ENCODE assay signal across 17 cellular contexts in the genomic region with DNA sequence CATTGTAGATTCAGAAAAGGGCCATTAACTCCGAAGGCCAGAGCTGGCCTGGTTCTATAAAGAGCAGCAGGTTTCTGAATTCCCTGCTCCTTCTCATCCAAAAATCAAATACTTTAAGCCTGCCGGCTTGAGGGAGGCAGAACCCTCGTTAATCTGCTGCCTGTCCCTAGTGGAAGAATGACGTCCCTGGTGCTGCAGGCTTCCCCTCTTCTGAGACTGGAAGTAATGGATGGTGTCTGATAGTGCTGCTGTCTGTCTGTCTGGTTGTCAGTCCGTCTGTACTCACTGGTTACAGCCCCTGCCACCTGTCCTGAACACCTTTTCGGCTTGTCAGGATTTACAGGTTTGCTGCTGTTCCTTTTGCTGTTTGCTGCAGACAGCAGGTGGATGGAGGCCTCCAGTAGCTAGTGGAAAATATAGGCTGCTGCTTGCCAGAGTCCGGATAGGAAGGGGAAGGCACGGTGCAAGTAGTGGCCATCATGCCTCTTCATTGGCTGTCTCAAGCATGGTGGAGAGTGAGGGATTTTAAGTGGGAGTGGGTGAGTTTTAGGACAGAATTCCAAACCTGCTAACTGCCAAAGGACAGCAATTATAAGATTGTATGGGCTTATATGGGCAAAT.
"Had no signal": no experiment of that assay in that cellular context is flagged by ENCODE, and none has a peak within 500 bp of the region (broad histone marks: within the 10 kb centered on the region; RNA-seq: fewer than 3 reads in every experiment).

No MANE protein-coding gene starts in this region.

- H3K9me3 ChIP-seq: esophagus muscularis mucosa, psoas muscle, spleen had no signal

- H3K36me3 ChIP-seq: brain microvascular endothelial cell, esophagus muscularis mucosa, spleen had no signal

- H3K4me3 ChIP-seq: esophagus muscularis mucosa, psoas muscle, spleen had no signal

- H3K4me1 ChIP-seq: psoas muscle had no signal

- DNase-seq: activated B cell treated with CpG ODN at 0.5 μM for 24 hours; activated CD4-positive, alpha-beta T cell treated with anti-CD3 and anti-CD28 coated beads, Interleukin-2, amount 10 ng/mL, durations not matched to agents 24 days and 14 days; activated effector memory CD4-positive, alpha-beta T cell treated with anti-CD3 and anti-CD28 coated beads, Interleukin-2, amount 50 U/mL, for 16 hours; activated T-cell treated with anti-CD3 and anti-CD28 coated beads, Interleukin-2, amount 50 U/mL, for 1 hour; brain microvascular endothelial cell; dermis blood vessel endothelial cell; left colon; naive B cell; psoas muscle; spleen; stimulated activated CD4-positive, alpha-beta T cell treated with anti-CD3 and anti-CD28 coated beads, Interleukin-1b, Interleukin-23, amount 100 ng/mL, for 48 hours; stimulated activated naive B cell treated with anti-CD40 and anti-IgM and Interleukin-4, amounts not matched to agents 10 μg/mL and 1 μg/mL and 100 μg/mL, for 72 hours; T-helper 17 cell; trophoblast cell had no signal

- ATAC-seq: activated naive CD4-positive, alpha-beta T cell treated with anti-CD3 and anti-CD28 coated beads, Interleukin-2, amount 50 U/mL, for 72 hours; left colon; psoas muscle; sciatic nerve; stimulated activated naive B cell treated with anti-CD40 and anti-IgM and Interleukin-4, amounts not matched to agents 10 μg/mL and 1 μg/mL and 100 μg/mL, for 72 hours; T-helper 17 cell had no signal
